In genomic region chr17:61410100-61410551, GRCh38 we compare ENCODE assay signal across 9 cellular contexts. TPM values are rescaled to one million over a fixed set of nuclear protein-coding genes. Genes with fewer than 3 reads are reported as not detected.
DNase-seq lines count a peak whose midpoint lies in the region; ATAC-seq and TF ChIP-seq lines count a peak whose summit lies in the region.
"Had no signal": no experiment of that assay in that cellular context is flagged by ENCODE, and none has a peak within 500 bp of the region (broad histone marks: within the 10 kb centered on the region; RNA-seq: fewer than 3 reads in every experiment).

No MANE protein-coding gene starts in this region.

- peak overlapping the region; percentile 56 for H3K4me3 Mint-ChIP-seq in chondrocyte (ENCODE audit: unreplicated experiment)

- peaks cover 16% of the 10 kb centered on the region for H3K4me1 Mint-ChIP-seq in chondrocyte (ENCODE audit: low read depth)

- H3K4me3 ChIP-seq in mucosa of rectum (ENCODE audit: low read length in 2 of 2) = peak overlapping the region; percentile 24 to 53

- H3K4me1 ChIP-seq in mucosa of rectum (ENCODE audit: control insufficient read depth in 2 of 2, insufficient read depth in 2 of 2, low read length in 2 of 2) = peaks cover 31 to 34% of the 10 kb centered on the region in 2 donors

- no peak overlapping the region for H3K9ac ChIP-seq in mucosa of rectum (ENCODE audit: low read depth in 1 of 2, low read length in 2 of 2)

- no peaks in the 10 kb centered on the region for H3K36me3 Mint-ChIP-seq in chondrocyte (ENCODE audit: low read depth)

- no peaks in the 10 kb centered on the region for H3K27me3 Mint-ChIP-seq in chondrocyte (ENCODE audit: low read depth)

- no peaks in the 10 kb centered on the region for H3K9me3 ChIP-seq in mucosa of rectum (ENCODE audit: control insufficient read depth in 2 of 2, low read length in 2 of 2)

- peak overlapping the region; percentile 26 to 59 for H3K27ac ChIP-seq in mucosa of rectum (ENCODE audit: low read depth in 2 of 2, low read length in 2 of 2)

- TF ChIP-seq CTCF in chondrocyte (IDR thresholded peaks at IDR 0.05) = no peak

- ATAC-seq in GM21529 (IDR thresholded peaks at IDR 0.05; ENCODE audit: unreplicated experiment) = no peak
- ATAC-seq in HG02852 (IDR thresholded peaks at IDR 0.05; ENCODE audit: unreplicated experiment) = no peak

- H3K27ac Mint-ChIP-seq in chondrocyte (ENCODE audit: unreplicated experiment) = no peak overlapping the region

- DNase-seq in 8988T = peak; percentile 14
- DNase-seq in HuH-7 (ENCODE audit: low spot score) = peak; percentile 53
- peak; percentile 76 for DNase-seq in chondrocyte (ENCODE audit: low spot score)
- DNase-seq in glomerular visceral epithelial cell (ENCODE audit: extremely low spot score) = no peak
- no peak for DNase-seq in OCI-M2 (lab: John Stamatoyannopoulos, UW; ENCODE audit: unreplicated experiment)

- H3K27me3 ChIP-seq in mucosa of rectum (ENCODE audit: control insufficient read depth in 2 of 2, insufficient read depth in 2 of 2, low read length in 2 of 2) = peaks cover 50 to 54% of the 10 kb centered on the region in 2 donors

- no peaks in the 10 kb centered on the region for H3K9me3 Mint-ChIP-seq in chondrocyte (ENCODE audit: low read depth)

- no peaks in the 10 kb centered on the region for H3K36me3 ChIP-seq in mucosa of rectum (ENCODE audit: control insufficient read depth in 2 of 2, insufficient read depth in 2 of 2, low read length in 2 of 2)

RNA-seq across cellular contexts. Expression of gene TBX2, which starts 10.5 kb away (rescaled TPM):
- 2.0 to 8.6 TPM (median 8.4 TPM) in 3 replicates for total RNA-seq in chondrocyte

RNA-seq across cellular contexts. Expression of gene TBX4, which starts 42.1 kb away (rescaled TPM):
- not detected in 3 replicates for total RNA-seq in chondrocyte
- total RNA-seq: Daoy had no signal

Comparison
In these comparisons a context has a peak if more than half of its experiments do, and no peak if none do; other contexts are left out.
1. DNase-seq: peak in 8988T (single experiment), HuH-7 (single experiment) and chondrocyte (single experiment); none in glomerular visceral epithelial cell (single experiment) and OCI-M2 (single experiment).